9 cellular contexts compared by ENCODE assay signal in the genomic region with DNA sequence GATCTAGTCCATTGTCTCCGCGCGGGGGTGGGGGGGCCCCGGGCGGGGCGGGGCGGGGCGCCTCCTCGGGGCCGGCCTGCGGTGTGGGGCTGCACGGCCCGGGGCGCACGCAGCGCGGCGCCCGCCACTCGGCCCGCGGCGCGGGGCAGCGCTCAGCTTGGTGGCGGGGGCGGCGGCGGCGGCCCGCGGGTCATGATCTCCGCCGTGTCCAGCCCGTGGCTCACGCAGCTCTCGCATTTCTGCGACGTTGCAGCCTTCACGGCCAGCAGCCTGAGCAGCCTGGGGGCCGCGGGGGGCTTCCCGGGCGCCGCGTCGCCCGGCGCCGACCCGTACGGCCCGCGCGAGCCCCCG. TPM values are rescaled to one million over a fixed set of nuclear protein-coding genes. Genes with fewer than 3 reads are reported as not detected.
DNase-seq lines count a peak whose midpoint lies in the region; ATAC-seq, FAIRE-seq and TF ChIP-seq lines count a peak whose summit lies in the region.
"Had no signal": no experiment of that assay in that cellular context is flagged by ENCODE, and none has a peak within 500 bp of the region (broad histone marks: within the 10 kb centered on the region; RNA-seq: fewer than 3 reads in every experiment).

A gene (plus strand): TSS at position 127 of the 351 bp plus-strand sequence. CDS start 66 bp downstream, at position 193.

- peak within 1 kb of the TSS; percentile 72 for H3K4me3 Mint-ChIP-seq in activated CD4-positive, alpha-beta T cell treated with anti-CD3 and anti-CD28 coated beads for 36 hours
- peak within 1 kb of the TSS; percentile 75 to 82 (median 76) for H3K4me3 Mint-ChIP-seq in T-cell

- peaks cover 29% of the 10 kb centered on the region for H3K4me1 Mint-ChIP-seq in activated CD4-positive, alpha-beta T cell treated with anti-CD3 and anti-CD28 coated beads for 36 hours
- H3K4me1 Mint-ChIP-seq in T-cell = peaks cover 33 to 41% (median 36%) of the 10 kb centered on the region in 3 donors

- H3K27ac ChIP-seq in hepatocyte (no peak within 1 kb of the TSS), stomach (no peak within 1 kb of the TSS)

- POLR2A ChIA-PET in activated CD4-positive, alpha-beta T cell treated with anti-CD3 and anti-CD28 coated beads for 36 hours (lab: Charles Lee) = no interaction called here
- POLR2A ChIA-PET in T-cell (lab: Charles Lee) = no interaction called here

- H3K9me3 Mint-ChIP-seq in activated CD4-positive, alpha-beta T cell treated with anti-CD3 and anti-CD28 coated beads for 36 hours (ENCODE audit: low read depth) = no peaks in the 10 kb centered on the region
- no peaks in the 10 kb centered on the region for H3K9me3 Mint-ChIP-seq in T-cell

- H3K36me3 ChIP-seq in hepatocyte (replicated peaks; ENCODE audit: insufficient read depth, low read depth) (no peaks in the 10 kb centered on the region), stomach (no peaks in the 10 kb centered on the region)

- H3K27me3 ChIP-seq in hepatocyte = peaks cover 93% of the 10 kb centered on the region
- H3K27me3 ChIP-seq in stomach = peaks cover 32 to 95% (median 94%) of the 10 kb centered on the region in 3 donors

- no peaks in the 10 kb centered on the region for H3K36me3 Mint-ChIP-seq in activated CD4-positive, alpha-beta T cell treated with anti-CD3 and anti-CD28 coated beads for 36 hours (ENCODE audit: low read depth)
- H3K36me3 Mint-ChIP-seq in T-cell = no peaks in the 10 kb centered on the region

- peaks cover 57% of the 10 kb centered on the region for H3K27me3 Mint-ChIP-seq in activated CD4-positive, alpha-beta T cell treated with anti-CD3 and anti-CD28 coated beads for 36 hours
- H3K27me3 Mint-ChIP-seq in T-cell = peaks cover 36 to 67% of the 10 kb centered on the region in 2 donors

- peaks cover 6% of the 10 kb centered on the region for H4K20me1 ChIP-seq in hepatocyte (ENCODE audit: insufficient read depth, poor library complexity, severe bottlenecking)

- H3K27ac Mint-ChIP-seq in activated CD4-positive, alpha-beta T cell treated with anti-CD3 and anti-CD28 coated beads for 36 hours = peak within 1 kb of the TSS; percentile 58
- H3K27ac Mint-ChIP-seq in T-cell = peak within 1 kb of the TSS in 1 of 2 donors; percentile 63

- H2AFZ ChIP-seq in hepatocyte = no peak within 1 kb of the TSS

- peaks cover 10% of the 10 kb centered on the region for H3K4me1 ChIP-seq in hepatocyte (ENCODE audit: insufficient read depth)
- peaks cover 27 to 57% (median 46%) of the 10 kb centered on the region in 4 donors for H3K4me1 ChIP-seq in stomach

- H3K9me2 ChIP-seq in hepatocyte (replicated peaks; ENCODE audit: insufficient read depth) = no peaks in the 10 kb centered on the region

- no peak within 1 kb of the TSS for H3K4me3 ChIP-seq in hepatocyte
- H3K4me3 ChIP-seq in stomach = peak within 1 kb of the TSS; percentile 12 to 42 (median 31)

- H3K9me3 ChIP-seq in hepatocyte (ENCODE audit: low read depth) = no peaks in the 10 kb centered on the region
- H3K9me3 ChIP-seq in stomach = no peaks in the 10 kb centered on the region

- CTCF ChIA-PET in activated CD4-positive, alpha-beta T cell treated with anti-CD3 and anti-CD28 coated beads for 36 hours (lab: Charles Lee) = no interaction called here
- CTCF ChIA-PET in T-cell (lab: Charles Lee) = no interaction called here

- peak within 1 kb of the TSS; percentile 69 for H3K4me2 ChIP-seq in hepatocyte

- no peak for TF ChIP-seq EP300 in stomach (IDR thresholded peaks at IDR 0.05)

- intact Hi-C loops in activated CD4-positive, alpha-beta T cell treated with anti-CD3 and anti-CD28 coated beads for 36 hours (cut with DNase I, micrococcal nuclease) = no loop called here
- intact Hi-C loops in stomach (cut with DNase I; ENCODE audit: low total_unique reads) = no loop called here

- no peak for DNase-seq in activated CD4-positive, alpha-beta T cell treated with anti-CD3 and anti-CD28 coated beads for 36 hours
- DNase-seq in activated CD4-positive, alpha-beta T cell treated with anti-CD3 and anti-CD28 coated beads for 1 hour = no peak
- DNase-seq in T-cell (no peak), hepatocyte (ENCODE audit: low spot score) (no peak), stomach (no peak), H54 (ENCODE audit: insufficient read length, low spot score) (no peak)
- DNase-seq: NCI-H524 had no signal

- FAIRE-seq in H54 (lab: Jason Lieb, UNC) = no peak

- no peaks in the 10 kb centered on the region for H3K79me2 ChIP-seq in hepatocyte

- no CpG with 5 or more reads among the region's 56 CpGs for whole genome bisulfite sequencing in hepatocyte (ENCODE audit: low lambda C conversion rate, missing lambda C conversion rate)
- 0 to 2% (median 0%) methylated on average over 21 to 50 of the region's 56 CpGs; no CpG with 5 or more reads in 2 of the 5 donors for WGBS in stomach, 5 donors

- TF ChIP-seq POLR2A in stomach (IDR thresholded peaks at IDR 0.05) (no peak), H54 (IDR thresholded peaks at IDR 0.05; ENCODE audit: low read depth, low read length) (no peak)

- TF ChIP-seq CTCF in hepatocyte (IDR thresholded peaks at IDR 0.05; ENCODE audit: poor library complexity) (no peak), stomach (IDR thresholded peaks at IDR 0.05) (no peak)

- ATAC-seq in activated CD4-positive, alpha-beta T cell treated with anti-CD3 and anti-CD28 coated beads for 36 hours = no peak
- ATAC-seq in T-cell (replicated peaks in 1 of 4) (no peak), GM18907 (IDR thresholded peaks at IDR 0.05; ENCODE audit: unreplicated experiment) (no peak), HG03442 (IDR thresholded peaks at IDR 0.05; ENCODE audit: unreplicated experiment) (no peak)

RNA-seq across cellular contexts. Expression of the gene that starts here (rescaled TPM):
- not detected for total RNA-seq in activated CD4-positive, alpha-beta T cell treated with anti-CD3 and anti-CD28 coated beads for 36 hours
- under 1 TPM in 1 of 5 donors, not detected in 4; 0.20 TPM for total RNA-seq in T-cell
- total RNA-seq in hepatocyte = not detected in 2 replicates
- 0.07 and 1.1 TPM in 2 replicates for polyA plus RNA-seq in hepatocyte
- under 1 TPM in 2 of 5 donors, not detected in 3; 0.43 to 0.73 TPM for total RNA-seq in stomach
- polyA plus RNA-seq in stomach = 1 to 10 TPM in 1 of 3 donors, under 1 TPM in 1, not detected in 1; 0.62 to 1.1 TPM
